In the genomic region with DNA sequence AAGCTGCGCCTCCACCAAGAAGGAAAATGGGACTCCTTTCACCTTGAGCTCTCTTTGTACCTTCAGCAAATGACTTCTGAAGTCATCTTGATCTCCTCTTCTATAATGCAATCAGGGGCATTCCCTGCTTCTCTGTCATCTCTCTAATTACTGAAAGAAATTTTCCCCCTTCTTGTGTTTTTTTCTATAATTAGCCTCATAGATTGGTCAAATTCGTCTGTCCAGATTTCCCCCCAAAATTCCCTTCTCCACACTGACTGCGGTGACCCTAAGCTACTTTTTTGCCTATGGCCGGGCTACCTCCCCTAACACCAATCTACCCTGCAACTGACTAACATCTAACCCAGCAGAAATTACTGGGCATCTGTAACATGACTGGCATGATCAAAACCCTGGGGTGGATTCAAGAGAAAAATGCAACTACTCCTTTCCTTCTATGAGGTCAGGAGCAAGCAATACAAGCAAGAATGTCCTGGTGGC, we compare ENCODE assay signal across 15 cellular contexts.
DNase-seq lines count a peak whose midpoint lies in the region; ATAC-seq and TF ChIP-seq lines count a peak whose summit lies in the region.
"Had no signal": no experiment of that assay in that cellular context is flagged by ENCODE, and none has a peak within 500 bp of the region (broad histone marks: within the 10 kb centered on the region; RNA-seq: fewer than 3 reads in every experiment).

No MANE protein-coding gene starts in this region.

- peak; percentile 20 for ATAC-seq in HG02588 (IDR thresholded peaks at IDR 0.05; ENCODE audit: unreplicated experiment)
- no peak for ATAC-seq in stimulated activated effector memory CD8-positive, alpha-beta T cell treated with anti-CD3 and anti-CD28 coated beads, Interleukin-12 subunit alpha, Interleukin-12 subunit beta, amount 100 ng/mL, for 72 hours
- ATAC-seq: heart left ventricle, left cardiac atrium had no signal

- POLR2A ChIA-PET in activated CD4-positive, alpha-beta memory T cell treated with anti-CD3 and anti-CD28 coated beads, Interleukin-2, amount 10 ng/mL, durations not matched to agents 7 days and 5 days (lab: Charles Lee) = interaction anchor here (4.0 to 6.9 kb wide), 3 partner anchors 10 to 167 kb away, joined by 21 to 54 read pairs (median 50); a partner anchor contains a TSS
- POLR2A ChIA-PET in MCF 10A (lab: Yijun Ruan, JAX) = interaction anchor here (0.8 to 1.2 kb wide), 2 partner anchors 10 to 12 kb away, joined by 3 read pairs; no protein-coding TSS in a partner anchor

- H3K4me1 Mint-ChIP-seq in activated T-cell treated with anti-CD3 and anti-CD28 coated beads, Interleukin-2, amount 50 U/mL, for 24 hours (ENCODE audit: low read depth) = peaks cover 79% of the 10 kb centered on the region
- H3K4me1 Mint-ChIP-seq in activated CD4-positive, alpha-beta memory T cell treated with anti-CD3 and anti-CD28 coated beads, Interleukin-2, amount 10 ng/mL, durations not matched to agents 7 days and 5 days = peaks cover 58% of the 10 kb centered on the region
- H3K4me1 Mint-ChIP-seq in stimulated activated effector memory CD8-positive, alpha-beta T cell treated with anti-CD3 and anti-CD28 coated beads, Interleukin-12 subunit alpha, Interleukin-12 subunit beta, amount 100 ng/mL, for 72 hours = peaks cover 76% of the 10 kb centered on the region
- peaks cover 14% of the 10 kb centered on the region for H3K4me1 Mint-ChIP-seq in MCF 10A (ENCODE audit: insufficient read depth, unreplicated experiment)
- H3K4me1 Mint-ChIP-seq: endodermal cell had no signal

- peaks cover 41% of the 10 kb centered on the region for H3K36me3 Mint-ChIP-seq in activated T-cell treated with anti-CD3 and anti-CD28 coated beads, Interleukin-2, amount 50 U/mL, for 24 hours (ENCODE audit: low read depth)
- H3K36me3 Mint-ChIP-seq in activated CD4-positive, alpha-beta memory T cell treated with anti-CD3 and anti-CD28 coated beads, Interleukin-2, amount 10 ng/mL, durations not matched to agents 7 days and 5 days (ENCODE audit: low read depth) = peaks cover 63% of the 10 kb centered on the region
- peaks cover 93% of the 10 kb centered on the region for H3K36me3 Mint-ChIP-seq in stimulated activated effector memory CD8-positive, alpha-beta T cell treated with anti-CD3 and anti-CD28 coated beads, Interleukin-12 subunit alpha, Interleukin-12 subunit beta, amount 100 ng/mL, for 72 hours
- peaks cover 4% of the 10 kb centered on the region for H3K36me3 Mint-ChIP-seq in MCF 10A (ENCODE audit: insufficient read depth, unreplicated experiment)

- no TSS peak for BruUV-seq in MCF 10A (replicated peaks; lab: Mats Ljungman, UMichigan)

- no peaks in the 10 kb centered on the region for H3K9me3 Mint-ChIP-seq in activated T-cell treated with anti-CD3 and anti-CD28 coated beads, Interleukin-2, amount 50 U/mL, for 24 hours
- H3K9me3 Mint-ChIP-seq in activated CD4-positive, alpha-beta memory T cell treated with anti-CD3 and anti-CD28 coated beads, Interleukin-2, amount 10 ng/mL, durations not matched to agents 7 days and 5 days = no peaks in the 10 kb centered on the region
- H3K9me3 Mint-ChIP-seq in stimulated activated effector memory CD8-positive, alpha-beta T cell treated with anti-CD3 and anti-CD28 coated beads, Interleukin-12 subunit alpha, Interleukin-12 subunit beta, amount 100 ng/mL, for 72 hours = no peaks in the 10 kb centered on the region
- H3K9me3 Mint-ChIP-seq in MCF 10A (ENCODE audit: unreplicated experiment) = no peaks in the 10 kb centered on the region
- H3K9me3 Mint-ChIP-seq: endodermal cell had no signal

- CTCF ChIA-PET in activated CD4-positive, alpha-beta memory T cell treated with anti-CD3 and anti-CD28 coated beads, Interleukin-2, amount 10 ng/mL, durations not matched to agents 7 days and 5 days (lab: Charles Lee) = interaction anchor here (0.9 to 6.5 kb wide), 3 partner anchors 12 to 167 kb away, joined by 3 to 51 read pairs (median 18); a partner anchor contains a TSS
- CTCF ChIA-PET in MCF 10A (lab: Yijun Ruan, JAX) = interaction anchor here (0.8 to 1.9 kb wide), 3 partner anchors 23 to 131 kb away, joined by 4 to 5 read pairs (median 4); no protein-coding TSS in a partner anchor

- no peaks in the 10 kb centered on the region for H3K27me3 Mint-ChIP-seq in activated T-cell treated with anti-CD3 and anti-CD28 coated beads, Interleukin-2, amount 50 U/mL, for 24 hours
- no peaks in the 10 kb centered on the region for H3K27me3 Mint-ChIP-seq in activated CD4-positive, alpha-beta memory T cell treated with anti-CD3 and anti-CD28 coated beads, Interleukin-2, amount 10 ng/mL, durations not matched to agents 7 days and 5 days
- H3K27me3 Mint-ChIP-seq in MCF 10A (ENCODE audit: insufficient read depth, unreplicated experiment) = peaks cover 10% of the 10 kb centered on the region

- H3K4me3 Mint-ChIP-seq in activated T-cell treated with anti-CD3 and anti-CD28 coated beads, Interleukin-2, amount 50 U/mL, for 24 hours = no peak overlapping the region
- no peak overlapping the region for H3K4me3 Mint-ChIP-seq in activated CD4-positive, alpha-beta memory T cell treated with anti-CD3 and anti-CD28 coated beads, Interleukin-2, amount 10 ng/mL, durations not matched to agents 7 days and 5 days
- peak overlapping the region; percentile 71 for H3K4me3 Mint-ChIP-seq in stimulated activated effector memory CD8-positive, alpha-beta T cell treated with anti-CD3 and anti-CD28 coated beads, Interleukin-12 subunit alpha, Interleukin-12 subunit beta, amount 100 ng/mL, for 72 hours
- H3K4me3 Mint-ChIP-seq in MCF 10A (ENCODE audit: unreplicated experiment) = no peak overlapping the region
- H3K4me3 Mint-ChIP-seq: endodermal cell had no signal

- intact Hi-C loops in MCF 10A (cut with micrococcal nuclease) = no loop called here

- H3K27ac Mint-ChIP-seq in activated T-cell treated with anti-CD3 and anti-CD28 coated beads, Interleukin-2, amount 50 U/mL, for 24 hours = peak overlapping the region; percentile 69
- peak overlapping the region; percentile 40 for H3K27ac Mint-ChIP-seq in activated CD4-positive, alpha-beta memory T cell treated with anti-CD3 and anti-CD28 coated beads, Interleukin-2, amount 10 ng/mL, durations not matched to agents 7 days and 5 days
- peak overlapping the region; percentile 96 for H3K27ac Mint-ChIP-seq in stimulated activated effector memory CD8-positive, alpha-beta T cell treated with anti-CD3 and anti-CD28 coated beads, Interleukin-12 subunit alpha, Interleukin-12 subunit beta, amount 100 ng/mL, for 72 hours
- no peak overlapping the region for H3K27ac Mint-ChIP-seq in MCF 10A (ENCODE audit: low read depth, unreplicated experiment)
- H3K27ac Mint-ChIP-seq: endodermal cell had no signal

- DNase-seq in activated T-cell treated with anti-CD3 and anti-CD28 coated beads, Interleukin-2, amount 50 U/mL, for 24 hours = no peak
- no peak for DNase-seq in activated T-cell treated with anti-CD3 and anti-CD28 coated beads, Interleukin-2, amount 50 U/mL, for 48 hours
- no peak for DNase-seq in activated CD4-positive, alpha-beta memory T cell treated with anti-CD3 and anti-CD28 coated beads, Interleukin-2, amount 10 ng/mL, durations not matched to agents 7 days and 5 days
- no peak for DNase-seq in stimulated activated effector memory CD8-positive, alpha-beta T cell treated with anti-CD3 and anti-CD28 coated beads, Interleukin-12 subunit alpha, Interleukin-12 subunit beta, amount 100 ng/mL, for 72 hours (ENCODE audit: low spot score in 2 of 2)
- DNase-seq in MCF 10A (ENCODE audit: unreplicated experiment) (no peak), T1000 (lab: John Stamatoyannopoulos, UW) (no peak), GM10266 (ENCODE audit: extremely low spot score) (no peak)
- DNase-seq: endodermal cell; heart left ventricle; left cardiac atrium; NCI-H1417; NCI-H82; SHP77; stimulated activated CD4-positive, alpha-beta T cell treated with anti-CD3 and anti-CD28 coated beads, Interleukin-2, amount 100 ng/mL, for 48 hours had no signal

- no peak for TF ChIP-seq CTCF in MCF 10A (IDR thresholded peaks at IDR 0.05; ENCODE audit: unreplicated experiment)
- no peak for TF ChIP-seq CTCF in GM10266 (IDR thresholded peaks at IDR 0.05; ENCODE audit: control insufficient read depth, insufficient read depth, low read depth, missing control alignments)
